8 cellular contexts compared by ENCODE assay signal in the genomic region with DNA sequence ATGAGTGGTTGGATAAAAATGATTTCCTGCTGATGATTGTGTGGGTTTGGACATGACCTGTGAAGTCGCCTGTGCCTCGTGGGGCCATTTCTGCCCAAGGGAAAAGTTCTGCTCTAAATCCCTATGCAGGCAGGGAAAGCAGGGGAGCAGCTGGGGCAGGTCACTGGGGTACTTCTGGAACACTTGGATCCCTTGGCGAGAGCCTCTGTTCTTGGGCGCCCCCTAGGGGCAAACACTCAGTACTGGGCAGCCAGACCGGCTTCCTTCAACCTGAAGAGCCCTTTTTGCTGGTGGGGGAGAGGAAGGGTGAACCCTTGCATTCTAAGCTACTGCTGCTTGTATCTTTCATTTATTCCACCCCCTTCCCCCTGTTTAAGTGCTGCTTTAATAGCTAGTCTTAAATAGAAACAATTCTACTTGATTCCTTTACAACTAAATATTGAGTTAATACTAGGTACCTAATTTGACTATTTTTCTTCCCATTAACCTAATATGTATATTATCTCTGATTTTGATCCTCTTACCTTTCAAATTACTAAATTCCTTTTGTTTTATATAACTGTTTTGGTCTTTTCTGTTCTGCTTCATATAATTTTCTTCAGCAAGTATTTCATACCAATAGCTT. TPM values are rescaled to one million over a fixed set of nuclear protein-coding genes. Genes with fewer than 3 reads are reported as not detected.
DNase-seq lines count a peak whose midpoint lies in the region; ATAC-seq lines count a peak whose summit lies in the region.

No MANE protein-coding gene starts in this region.

- no peak overlapping the region for H3K14ac ChIP-seq in trophoblast cell (ENCODE audit: low read length)

- no peak overlapping the region for H2AK5ac ChIP-seq in trophoblast cell (ENCODE audit: low read length)

- no peak overlapping the region for H2BK12ac ChIP-seq in trophoblast cell (ENCODE audit: low read length)

- no CpG with 5 or more reads among the region's 5 CpGs for WGBS in trophoblast cell (ENCODE audit: extremely low coverage, insufficient coverage, insufficient read length)

- H3K4ac ChIP-seq in trophoblast cell (ENCODE audit: low read depth, low read length): no peak overlapping the region

- H3K9me3 ChIP-seq in trophoblast cell (ENCODE audit: insufficient read depth, low read depth, low read length): no peaks in the 10 kb centered on the region

- H3K79me1 ChIP-seq in trophoblast cell (ENCODE audit: low read length): no peaks in the 10 kb centered on the region

- no peak overlapping the region for H2AFZ ChIP-seq in trophoblast cell (ENCODE audit: insufficient read depth, low read length, poor library complexity)

- H3K18ac ChIP-seq in trophoblast cell (ENCODE audit: low read length): no peak overlapping the region

- H3K23ac ChIP-seq in trophoblast cell (ENCODE audit: low read length): no peak overlapping the region

- no peak overlapping the region for H4K8ac ChIP-seq in trophoblast cell (ENCODE audit: low read depth, low read length)

- no peak overlapping the region for H4K91ac ChIP-seq in trophoblast cell (ENCODE audit: low read depth, low read length)

- H3K4me2 ChIP-seq in trophoblast cell (ENCODE audit: low read length): no peak overlapping the region

- H3K9ac ChIP-seq in trophoblast cell (ENCODE audit: low read length): no peak overlapping the region

- H3K4me1 ChIP-seq in trophoblast cell (ENCODE audit: control insufficient read depth in 1 of 2, insufficient read depth in 2 of 2, low read length in 2 of 2): peaks cover 2 to 3% of the 10 kb centered on the region in 2 experiments

- H3K79me2 ChIP-seq in trophoblast cell (ENCODE audit: control insufficient read depth, insufficient read depth, low read length, poor library complexity): no peaks in the 10 kb centered on the region

- H3K36me3 ChIP-seq in trophoblast cell (ENCODE audit: control insufficient read depth in 1 of 2, insufficient read depth in 2 of 2, low read length in 2 of 2): no peaks in the 10 kb centered on the region

- no peak overlapping the region for H2BK120ac ChIP-seq in trophoblast cell (ENCODE audit: insufficient read depth, low read length, poor library complexity)

- ATAC-seq in GM19468 (IDR thresholded peaks at IDR 0.05; ENCODE audit: extremely low read depth, unreplicated experiment) (peak; percentile 65), GM18873 (IDR thresholded peaks at IDR 0.05; ENCODE audit: low FRiP score, unreplicated experiment) (no peak)

- H4K12ac ChIP-seq in trophoblast cell (ENCODE audit: low read depth, low read length): no peak overlapping the region

- DNase-seq in DMS 273 treated with DMSO at 0.1 percent for 48 hours (lab: John Stamatoyannopoulos, UW): peak; percentile 10
- peak; percentile 83 for DNase-seq in HK-2 (ENCODE audit: unreplicated experiment)
- DNase-seq in NOMO-1 treated with DMSO at 0.1 percent for 48 hours (lab: John Stamatoyannopoulos, UW; ENCODE audit: unreplicated experiment): peak; percentile 59
- DNase-seq in activated T-cell treated with anti-CD3 and anti-CD28 coated beads, Interleukin-2, amount 50 U/mL, for 48 hours: peak; percentile 74 to 77
- DNase-seq in glomerular visceral epithelial cell (ENCODE audit: extremely low spot score): peak; percentile 70
- peak; percentile 41 to 83 for DNase-seq in trophoblast cell

- H3K4me3 ChIP-seq in trophoblast cell (ENCODE audit: low read depth, low read length): no peak overlapping the region

- no peak overlapping the region for H2BK5ac ChIP-seq in trophoblast cell (ENCODE audit: low read depth, low read length, poor library complexity)

- no peak overlapping the region for H3K27ac ChIP-seq in trophoblast cell (ENCODE audit: low read depth, low read length)

- H3K27me3 ChIP-seq in trophoblast cell (ENCODE audit: insufficient read depth, low read length): no peaks in the 10 kb centered on the region

RNA-seq across cellular contexts. Expression of a gene that starts 5.1 kb away (rescaled TPM):
- not detected in 2 replicates for polyA plus RNA-seq in trophoblast cell (2013)

RNA-seq across cellular contexts. Expression of a gene that starts 11.1 kb away (rescaled TPM):
- 0.08 and 0.31 TPM in 2 replicates for polyA plus RNA-seq in trophoblast cell (2013)

Comparison
In these comparisons a context has a peak if more than half of its experiments do, and no peak if none do; other contexts are left out.
1. DNase-seq: peak in every context shown above with its lines; median percentile 83 in HK-2; 76 in activated T-cell treated with anti-CD3 and anti-CD28 coated beads, Interleukin-2, amount 50 U/mL, for 48 hours; 70 in glomerular visceral epithelial cell; 62 in trophoblast cell; 59 in NOMO-1 treated with DMSO at 0.1 percent for 48 hours; 10 in DMS 273 treated with DMSO at 0.1 percent for 48 hours.